9 cellular contexts compared by ENCODE assay signal in genomic region chr13:22126433-22127021, GRCh38.
A peak's percentile ranks its signal among the peaks of the same experiment; 100 is the strongest.
DNase-seq lines count a peak whose midpoint lies in the region; ATAC-seq and TF ChIP-seq lines count a peak whose summit lies in the region.
"Had no signal": no experiment of that assay in that cellular context is flagged by ENCODE, and none has a peak within 500 bp of the region (broad histone marks: within the 10 kb centered on the region; RNA-seq: fewer than 3 reads in every experiment).

No MANE protein-coding gene starts in this region.

- no peaks in the 10 kb centered on the region for H3K27me3 Mint-ChIP-seq in activated CD8-positive, alpha-beta T cell treated with anti-CD3 and anti-CD28 coated beads, Interleukin-2, amount 10 ng/mL, durations not matched to agents 7 days and 5 days (ENCODE audit: low read depth)

- no peak for TF ChIP-seq CTCF in GM20000 (IDR thresholded peaks at IDR 0.05; ENCODE audit: extremely low read depth, missing control alignments)

- peaks cover 27% of the 10 kb centered on the region for H3K4me1 Mint-ChIP-seq in activated CD8-positive, alpha-beta T cell treated with anti-CD3 and anti-CD28 coated beads, Interleukin-2, amount 10 ng/mL, durations not matched to agents 7 days and 5 days (ENCODE audit: low read depth)

- CTCF ChIA-PET in activated CD8-positive, alpha-beta T cell treated with anti-CD3 and anti-CD28 coated beads, Interleukin-2, amount 10 ng/mL, durations not matched to agents 7 days and 5 days (lab: Charles Lee) = no interaction called here

- H3K9me3 Mint-ChIP-seq in activated CD8-positive, alpha-beta T cell treated with anti-CD3 and anti-CD28 coated beads, Interleukin-2, amount 10 ng/mL, durations not matched to agents 7 days and 5 days (ENCODE audit: insufficient read depth) = peaks cover 8% of the 10 kb centered on the region

- POLR2A ChIA-PET in activated CD8-positive, alpha-beta T cell treated with anti-CD3 and anti-CD28 coated beads, Interleukin-2, amount 10 ng/mL, durations not matched to agents 7 days and 5 days (lab: Charles Lee) = no interaction called here

- H3K4me3 Mint-ChIP-seq in activated CD8-positive, alpha-beta T cell treated with anti-CD3 and anti-CD28 coated beads, Interleukin-2, amount 10 ng/mL, durations not matched to agents 7 days and 5 days = no peak overlapping the region

- H3K36me3 Mint-ChIP-seq in activated CD8-positive, alpha-beta T cell treated with anti-CD3 and anti-CD28 coated beads, Interleukin-2, amount 10 ng/mL, durations not matched to agents 7 days and 5 days (ENCODE audit: low read depth) = peaks cover 2% of the 10 kb centered on the region

- DNase-seq in GM20000 (ENCODE audit: low spot score) (peak; percentile 55), Ammon's horn (ENCODE audit: low spot score) (no peak), C1 segment of cervical spinal cord (lab: John Stamatoyannopoulos, UW) (no peak)
- DNase-seq in activated CD8-positive, alpha-beta T cell treated with anti-CD3 and anti-CD28 coated beads, Interleukin-2, amount 10 ng/mL, durations not matched to agents 7 days and 5 days = no peak
- DNase-seq in NK-92 treated with Interleukin-12 subunit alpha and Interleukin-12 subunit beta, amount 100 ng/mL, for 24 hours (lab: John Stamatoyannopoulos, UW) = no peak
- DNase-seq in activated CD4-positive, alpha-beta T cell treated with anti-CD3 and anti-CD28 coated beads for 1 hour = no peak
- DNase-seq: Peyer's patch had no signal

- ATAC-seq in GM18499 (IDR thresholded peaks at IDR 0.05; ENCODE audit: insufficient read depth, unreplicated experiment) (peak; percentile 99), HG03139 (IDR thresholded peaks at IDR 0.05; ENCODE audit: unreplicated experiment) (peak; percentile 89)
- peak; percentile 71 for ATAC-seq in activated CD8-positive, alpha-beta T cell treated with anti-CD3 and anti-CD28 coated beads, Interleukin-2, amount 10 ng/mL, durations not matched to agents 7 days and 5 days

- no peak overlapping the region for H3K27ac Mint-ChIP-seq in activated CD8-positive, alpha-beta T cell treated with anti-CD3 and anti-CD28 coated beads, Interleukin-2, amount 10 ng/mL, durations not matched to agents 7 days and 5 days
